In genomic region chr16:67029249-67030096, GRCh38 we compare ENCODE assay signal across 8 cellular contexts. TPM values are rescaled to one million over a fixed set of nuclear protein-coding genes. Genes with fewer than 3 reads are reported as not detected.
A peak's percentile ranks its signal among the peaks of the same experiment; 100 is the strongest.
DNase-seq lines count a peak whose midpoint lies in the region; ATAC-seq and TF ChIP-seq lines count a peak whose summit lies in the region.

No MANE protein-coding gene starts in this region.

- intact Hi-C loops in heart right ventricle (cut with DNase I): loop anchor here in 3 of 10 donors (2.0 to 10.0 kb wide), 4 partner anchors 15 to 79 kb away; partner anchors contain the start of gene PHAF1 (in 2 of the 3)
- intact Hi-C loops in posterior cingulate gyrus (cut with DNase I): loop anchor here (5.0 kb wide), 1 partner anchor 78 kb away; the partner anchor contains the start of gene PHAF1

- peaks cover 44% of the 10 kb centered on the region for H4K20me1 ChIP-seq in SK-N-SH (ENCODE audit: insufficient read depth)

- no peaks in the 10 kb centered on the region for H3K9me3 Mint-ChIP-seq in activated naive CD8-positive, alpha-beta T cell treated with anti-CD3 and anti-CD28 coated beads, Interleukin-2, amount 50 U/mL, for 24 hours

- no peak for TF ChIP-seq RAD21 in SK-N-SH (IDR thresholded peaks at IDR 0.05; ENCODE audit: low read length)

- peaks cover 47% of the 10 kb centered on the region for H3K4me1 Mint-ChIP-seq in activated naive CD8-positive, alpha-beta T cell treated with anti-CD3 and anti-CD28 coated beads, Interleukin-2, amount 50 U/mL, for 24 hours

- CTCF ChIA-PET in SK-N-SH (lab: Yijun Ruan, JAX): interaction anchor here (1.7 to 23.0 kb wide), 4 partner anchors 11 to 128 kb away, joined by 5 to 470 read pairs (median 38); partner anchors contain the start of genes B3GNT9, FBXL8 and TRADD

- peak overlapping the region; percentile 78 to 86 for H3K27ac ChIP-seq in SK-N-SH (ENCODE audit: low read depth in 2 of 2, low read length in 1 of 2)
- H3K27ac ChIP-seq in heart right ventricle: peak overlapping the region; percentile 93 to 100 (median 99)

- peak overlapping the region; percentile 88 for H3K4me3 Mint-ChIP-seq in activated naive CD8-positive, alpha-beta T cell treated with anti-CD3 and anti-CD28 coated beads, Interleukin-2, amount 50 U/mL, for 24 hours

- H3K4me3 ChIP-seq in SK-N-SH (ENCODE audit: low read depth in 2 of 2, low read length in 1 of 2): peak overlapping the region; percentile 78 to 81
- peak overlapping the region; percentile 85 to 99 (median 96) for H3K4me3 ChIP-seq in heart right ventricle

- WGBS in SK-N-SH (ENCODE audit: low lambda C conversion rate): 2% methylated on average over 30 of the region's 124 CpGs
- WGBS in heart right ventricle, 2 donors: 0 to 1% methylated on average over 116 to 124 of the region's 124 CpGs

- H3K36me3 Mint-ChIP-seq in activated naive CD8-positive, alpha-beta T cell treated with anti-CD3 and anti-CD28 coated beads, Interleukin-2, amount 50 U/mL, for 24 hours (ENCODE audit: low read depth): peaks cover 30% of the 10 kb centered on the region

- H3K4me2 ChIP-seq in SK-N-SH: peak overlapping the region; percentile 82

- in situ Hi-C loops in ACHN (cut with HindIII; ENCODE audit: low pct_ligation_motif_present, low pct_unique_long_range_greater_than_20kb, low sequenced_read_pairs): no loop called here

- H3K36me3 ChIP-seq in SK-N-SH (replicated peaks in 1 of 2; ENCODE audit: control insufficient read depth in 1 of 2, insufficient read depth in 2 of 2, low read length in 1 of 2): peaks cover 5 to 24% of the 10 kb centered on the region in 2 experiments
- peaks cover 0 to 32% (median 0%) of the 10 kb centered on the region in 9 donors for H3K36me3 ChIP-seq in heart right ventricle

- no peak overlapping the region for H2AFZ ChIP-seq in SK-N-SH (ENCODE audit: low read depth)

- peaks cover 13 to 36% of the 10 kb centered on the region in 2 experiments; a peak in 3 of 4 replicates for H3K4me1 ChIP-seq in SK-N-SH (ENCODE audit: control insufficient read depth in 1 of 2, insufficient read depth in 2 of 2, low read depth in 1 of 2, low read length in 1 of 2)
- peaks cover 3 to 46% (median 30%) of the 10 kb centered on the region in 9 donors for H3K4me1 ChIP-seq in heart right ventricle

- H3K79me2 ChIP-seq in SK-N-SH (ENCODE audit: insufficient read depth): peaks cover 60% of the 10 kb centered on the region

- H3K9me3 ChIP-seq in SK-N-SH: no peaks in the 10 kb centered on the region
- no peaks in the 10 kb centered on the region for H3K9me3 ChIP-seq in heart right ventricle

- H3F3A ChIP-seq in SK-N-SH (replicated peaks; ENCODE audit: insufficient read depth): peaks cover 6% of the 10 kb centered on the region

- H3K27me3 Mint-ChIP-seq in activated naive CD8-positive, alpha-beta T cell treated with anti-CD3 and anti-CD28 coated beads, Interleukin-2, amount 50 U/mL, for 24 hours: no peaks in the 10 kb centered on the region

- H3K27me3 ChIP-seq in SK-N-SH (ENCODE audit: insufficient read depth): no peaks in the 10 kb centered on the region
- no peaks in the 10 kb centered on the region for H3K27me3 ChIP-seq in heart right ventricle

- DNase-seq in ACHN (peak; percentile 60), SK-N-SH (peak; percentile 75), heart right ventricle (peak; percentile 67 to 73), posterior cingulate gyrus (peak; percentile 19 to 92 (median 39)), ureter (ENCODE audit: low spot score) (peak; percentile 69)
- peak; percentile 71 for DNase-seq in activated naive CD8-positive, alpha-beta T cell treated with anti-CD3 and anti-CD28 coated beads, Interleukin-2, amount 50 U/mL, for 24 hours

- TF ChIP-seq CTCF in SK-N-SH (IDR thresholded peaks at IDR 0.05) (no peak), heart right ventricle (IDR thresholded peaks at IDR 0.05) (no peak)

- peak; percentile 30 for ATAC-seq in GM18870 (IDR thresholded peaks at IDR 0.05; ENCODE audit: unreplicated experiment)
- ATAC-seq in HG03108 (IDR thresholded peaks at IDR 0.05; ENCODE audit: unreplicated experiment): peak; percentile 41
- peak; percentile 34 for ATAC-seq in activated naive CD8-positive, alpha-beta T cell treated with anti-CD3 and anti-CD28 coated beads, Interleukin-2, amount 50 U/mL, for 24 hours
- ATAC-seq in heart right ventricle: peak; percentile 65 to 82 (median 73)

- TF ChIP-seq EP300 in SK-N-SH (IDR thresholded peaks at IDR 0.05; ENCODE audit: borderline replicate concordance in 1 of 2, low read depth in 1 of 2, low read length in 1 of 2): 0 out of 4 replicates have a peak, but pooled peaks of 1 of the 2 experiments have one; percentile 2

- H3K27ac Mint-ChIP-seq in activated naive CD8-positive, alpha-beta T cell treated with anti-CD3 and anti-CD28 coated beads, Interleukin-2, amount 50 U/mL, for 24 hours: peak overlapping the region; percentile 81

- POLR2A ChIA-PET in SK-N-SH (lab: Yijun Ruan, JAX): interaction anchor here (0.7 to 1.4 kb wide), 5 partner anchors 12 to 121 kb away, joined by 3 to 5 read pairs (median 3); partner anchors contain the start of gene B3GNT9

- no peaks in the 10 kb centered on the region for H3K9me2 ChIP-seq in SK-N-SH

- peak overlapping the region; percentile 94 for H3K9ac ChIP-seq in SK-N-SH

TF ChIP-seq in SK-N-SH, 30 proteins besides CTCF, POLR2A, EP300 and RAD21:
- TF ChIP-seq GABPA (IDR thresholded peaks at IDR 0.05; ENCODE audit: low read depth) (peak; percentile 49), USF1 (IDR thresholded peaks at IDR 0.05; ENCODE audit: borderline replicate concordance, low read depth) (no peak), ELF1 (IDR thresholded peaks at IDR 0.05) (0 out of 2 replicates have a peak, but pooled peaks have one; percentile 41), SIN3A (IDR thresholded peaks at IDR 0.05; ENCODE audit: borderline replicate concordance, low read depth, low read length) (peak; percentile 55; the same call in 1 of the 2 replicates)

RNA-seq across cellular contexts. Expression of gene CBFB, which starts 0.5 kb away (rescaled TPM):
- polyA plus RNA-seq in SK-N-SH (2012; rRNA removed) (38.8 and 40.1 TPM in 2 replicates), heart right ventricle (10 to 100 TPM; 17.6 to 22.9 TPM)
- 53.2 and 79.2 TPM in 2 replicates for polyA plus RNA-seq in SK-N-SH (2012; cell fraction: cytosol; rRNA removed)
- polyA plus RNA-seq in SK-N-SH (2012; cell fraction: nucleus; rRNA removed): 23.6 and 34.2 TPM in 2 replicates
- total RNA-seq in heart right ventricle (10 to 100 TPM; 22.2 to 36.4 (median 29.8) TPM), ureter (53.5 TPM)

RNA-seq across cellular contexts. Expression of gene CES4A, which starts 41.1 kb away (rescaled TPM):
- polyA plus RNA-seq in SK-N-SH (2012; rRNA removed): 7.3 and 13.2 TPM in 2 replicates
- polyA plus RNA-seq in SK-N-SH (2012; cell fraction: cytosol; rRNA removed): 1.8 and 2.6 TPM in 2 replicates
- 86.2 and 87.9 TPM in 2 replicates for polyA plus RNA-seq in SK-N-SH (2012; cell fraction: nucleus; rRNA removed)
- total RNA-seq in heart right ventricle: 10 to 100 TPM in 1 of 10 donors, 1 to 10 TPM in 9; 3.8 to 10.4 (median 6.0) TPM
- 10 to 100 TPM; 12.3 to 20.6 TPM for polyA plus RNA-seq in heart right ventricle
- total RNA-seq in ureter: 17.7 TPM

Comparison
In these comparisons a context has a peak if more than half of its experiments do, and no peak if none do; other contexts are left out.
1. Peak in every context shown above with its lines: DNase-seq, ATAC-seq, H3K4me3 ChIP-seq and H3K27ac ChIP-seq.